32 cellular contexts compared by ENCODE assay signal in genomic region chr14:68573126-68573525, GRCh38.
"Had no signal": no experiment of that assay in that cellular context is flagged by ENCODE, and none has a peak within 500 bp of the region (broad histone marks: within the 10 kb centered on the region; RNA-seq: fewer than 3 reads in every experiment).

No MANE protein-coding gene starts in this region.

- H2AFZ ChIP-seq: hepatocyte had no signal

- ATAC-seq: activated CD4-positive, CD25-positive, alpha-beta regulatory T cell treated with anti-CD3 and anti-CD28 coated beads, Interleukin-2, amount 50 U/mL, for 24 hours; body of pancreas; gastroesophageal sphincter; naive thymus-derived CD4-positive, alpha-beta T cell; right lobe of liver; stimulated activated naive CD8-positive, alpha-beta T cell treated with anti-CD3 and anti-CD28 coated beads, Interleukin-15, amount 100 ng/mL, for 72 hours; T-helper 17 cell had no signal

- H3K36me3 ChIP-seq: cardiac muscle cell, gastroesophageal sphincter, left ventricle myocardium inferior, neutrophil, ovary, right lobe of liver, tibial artery, WERI-Rb-1 had no signal

- H3K4me3 ChIP-seq: body of pancreas, cardiac muscle cell, gastroesophageal sphincter, hepatocyte, left ventricle myocardium inferior, lung, ovary, right lobe of liver, skin epidermis, tibial artery had no signal

- DNase-seq: activated CD4-positive, alpha-beta memory T cell treated with anti-CD3 and anti-CD28 coated beads for 36 hours; activated CD4-positive, alpha-beta T cell treated with anti-CD3 and anti-CD28 coated beads for 48 hours; activated CD8-positive, alpha-beta memory T cell treated with anti-CD3 and anti-CD28 coated beads, Interleukin-2, amount 50 U/mL, for 4 hours; activated effector memory CD4-positive, alpha-beta T cell treated with anti-CD3 and anti-CD28 coated beads, Interleukin-2, amount 50 U/mL, for 16 hours; activated naive CD4-positive, alpha-beta T cell treated with anti-CD3 and anti-CD28 coated beads, Interleukin-2, amount 50 U/mL, for 16 hours; activated T-cell treated with anti-CD3 and anti-CD28 coated beads, Interleukin-2, amount 50 U/mL, for 1 hour; aorta; body of pancreas; cortex of kidney; islet precursor cell; left ventricle myocardium inferior; midbrain; naive thymus-derived CD4-positive, alpha-beta T cell; right lobe of liver; stimulated activated CD4-positive, alpha-beta T cell treated with anti-CD3 and anti-CD28 coated beads, Interleukin-12 subunit alpha, Interleukin-12 subunit beta, amount 100 ng/mL, for 4 hours; stimulated activated CD4-positive, alpha-beta T cell treated with anti-CD3 and anti-CD28 coated beads, Interleukin-4, amount 100 ng/mL, for 1 hour; stimulated activated naive CD8-positive, alpha-beta T cell treated with anti-CD3 and anti-CD28 coated beads, Interleukin-15, amount 100 ng/mL, for 72 hours; T-helper 17 cell; T1000; WERI-Rb-1 had no signal

- H3K4me3 Mint-ChIP-seq: activated CD4-positive, alpha-beta memory T cell treated with anti-CD3 and anti-CD28 coated beads for 36 hours; activated T-helper 1 cell treated with anti-CD3 and anti-CD28 coated beads, Interleukin-12 subunit alpha, Interleukin-12 subunit beta, Interleukin-2, Interleukin-4 antibody, amounts not matched to agents 30 ng/mL and 10 ng/mL and 1 ng/mL, durations not matched to agents 14 hours and 24 hours and 36 hours; naive thymus-derived CD4-positive, alpha-beta T cell; stimulated activated naive CD8-positive, alpha-beta T cell treated with anti-CD3 and anti-CD28 coated beads, Interleukin-15, amount 100 ng/mL, for 72 hours; T-helper 17 cell had no signal

- H3K27ac Mint-ChIP-seq: activated CD4-positive, alpha-beta memory T cell treated with anti-CD3 and anti-CD28 coated beads for 36 hours; activated T-helper 1 cell treated with anti-CD3 and anti-CD28 coated beads, Interleukin-12 subunit alpha, Interleukin-12 subunit beta, Interleukin-2, Interleukin-4 antibody, amounts not matched to agents 30 ng/mL and 10 ng/mL and 1 ng/mL, durations not matched to agents 14 hours and 24 hours and 36 hours; progenitor cell of endocrine pancreas; T-helper 17 cell had no signal

- H3K9me3 ChIP-seq: body of pancreas, gastroesophageal sphincter, neutrophil, ovary, right lobe of liver, tibial artery had no signal

- FAIRE-seq: endothelial cell of umbilical vein had no signal

- H3K4me1 Mint-ChIP-seq: stimulated activated naive CD8-positive, alpha-beta T cell treated with anti-CD3 and anti-CD28 coated beads, Interleukin-15, amount 100 ng/mL, for 72 hours had no signal

- H3K36me3 Mint-ChIP-seq: activated CD4-positive, alpha-beta memory T cell treated with anti-CD3 and anti-CD28 coated beads for 36 hours had no signal

- H3K27ac ChIP-seq: cardiac muscle cell, gastroesophageal sphincter, hepatocyte, left ventricle myocardium inferior, ovary, skin epidermis, tibial artery, WERI-Rb-1 had no signal

- H3K27me3 ChIP-seq: body of pancreas, cardiac muscle cell, gastroesophageal sphincter, hepatocyte, neutrophil, ovary, right lobe of liver, tibial artery had no signal

- H3K27me3 Mint-ChIP-seq: activated CD4-positive, alpha-beta memory T cell treated with anti-CD3 and anti-CD28 coated beads for 36 hours; naive thymus-derived CD4-positive, alpha-beta T cell; progenitor cell of endocrine pancreas; stimulated activated naive CD8-positive, alpha-beta T cell treated with anti-CD3 and anti-CD28 coated beads, Interleukin-15, amount 100 ng/mL, for 72 hours; T-helper 17 cell had no signal

- H3K79me2 ChIP-seq: hepatocyte had no signal

- H3K4me2 ChIP-seq: hepatocyte had no signal

- H3K9me3 Mint-ChIP-seq: activated CD4-positive, alpha-beta memory T cell treated with anti-CD3 and anti-CD28 coated beads for 36 hours; activated T-helper 1 cell treated with anti-CD3 and anti-CD28 coated beads, Interleukin-12 subunit alpha, Interleukin-12 subunit beta, Interleukin-2, Interleukin-4 antibody, amounts not matched to agents 30 ng/mL and 10 ng/mL and 1 ng/mL, durations not matched to agents 14 hours and 24 hours and 36 hours; stimulated activated naive CD8-positive, alpha-beta T cell treated with anti-CD3 and anti-CD28 coated beads, Interleukin-15, amount 100 ng/mL, for 72 hours had no signal
